ENCODE assay signal across 9 cellular contexts in genomic region chr1:117653732-117654484, GRCh38. TPM values are rescaled to one million over a fixed set of nuclear protein-coding genes. Genes with fewer than 3 reads are reported as not detected.
A peak's percentile ranks its signal among the peaks of the same experiment; 100 is the strongest.
DNase-seq lines count a peak whose midpoint lies in the region; ATAC-seq and TF ChIP-seq lines count a peak whose summit lies in the region.
"Had no signal": no experiment of that assay in that cellular context is flagged by ENCODE, and none has a peak within 500 bp of the region (broad histone marks: within the 10 kb centered on the region; RNA-seq: fewer than 3 reads in every experiment).

No MANE protein-coding gene starts in this region.

- no peak for DNase-seq in CD4-positive, alpha-beta T cell
- DNase-seq in MM.1S (peak; percentile 34), body of pancreas (no peak), NCI-H1048 (lab: John Stamatoyannopoulos, UW) (no peak), NCI-H2081 (lab: John Stamatoyannopoulos, UW) (no peak), NCI-H524 (lab: John Stamatoyannopoulos, UW) (no peak)

- no peak overlapping the region for H3K27ac ChIP-seq in CD4-positive, alpha-beta T cell (ENCODE audit: low read depth, low read length)
- peak overlapping the region; percentile 100 for H3K27ac ChIP-seq in MM.1S (ENCODE audit: low read length)
- peak overlapping the region in 3 of 4 donors; percentile 56 to 83 (median 74) for H3K27ac ChIP-seq in body of pancreas

- peaks cover 28% of the 10 kb centered on the region for H3K27me3 Mint-ChIP-seq in CD4-positive, alpha-beta T cell

- H4K20me1 ChIP-seq in MM.1S (ENCODE audit: insufficient read depth, low read length): no peaks in the 10 kb centered on the region

- H3K4me2 ChIP-seq in MM.1S (ENCODE audit: low read depth, low read length): peak overlapping the region; percentile 71

- peak overlapping the region; percentile 84 for H3K27ac Mint-ChIP-seq in CD4-positive, alpha-beta T cell

- no peaks in the 10 kb centered on the region for H3K9me3 ChIP-seq in CD4-positive, alpha-beta T cell (ENCODE audit: control insufficient read depth, low read length)
- H3K9me3 ChIP-seq in MM.1S (replicated peaks; ENCODE audit: insufficient read depth, low read length) (no peaks in the 10 kb centered on the region), body of pancreas (no peaks in the 10 kb centered on the region)

- POLR2A ChIA-PET in CD4-positive, alpha-beta T cell (lab: Charles Lee): interaction anchor here (0.7 to 8.5 kb wide), 5 partner anchors 8 to 119 kb away, joined by 3 to 130 read pairs (median 4); partner anchors contain the start of gene TENT5C

- no peak for TF ChIP-seq POLR2A in body of pancreas (IDR thresholded peaks at IDR 0.05)

- H3K36me3 Mint-ChIP-seq in CD4-positive, alpha-beta T cell (ENCODE audit: low read depth): no peaks in the 10 kb centered on the region

- ATAC-seq in CD4-positive, alpha-beta T cell (ENCODE audit: poor library complexity): no peak
- ATAC-seq in GM19467 (IDR thresholded peaks at IDR 0.05; ENCODE audit: unreplicated experiment): peak; percentile 8
- no peak for ATAC-seq in body of pancreas
- no peak for ATAC-seq in GM21423 (IDR thresholded peaks at IDR 0.05; ENCODE audit: unreplicated experiment)

- TF ChIP-seq CTCF in CD4-positive, alpha-beta T cell (IDR thresholded peaks at IDR 0.05): no peak
- no peak for TF ChIP-seq CTCF in MM.1S (IDR thresholded peaks at IDR 0.05; ENCODE audit: low read length)
- no peak for TF ChIP-seq CTCF in body of pancreas (IDR thresholded peaks at IDR 0.05)

- no peaks in the 10 kb centered on the region for H3K27me3 ChIP-seq in CD4-positive, alpha-beta T cell (ENCODE audit: control insufficient read depth, insufficient read depth, low read length)
- H3K27me3 ChIP-seq in MM.1S (replicated peaks; ENCODE audit: insufficient read depth, low read length): no peaks in the 10 kb centered on the region
- H3K27me3 ChIP-seq in body of pancreas: no peaks in the 10 kb centered on the region

- no peaks in the 10 kb centered on the region for H3K36me3 ChIP-seq in MM.1S (replicated peaks; ENCODE audit: insufficient read depth, low read length)
- no peaks in the 10 kb centered on the region for H3K36me3 ChIP-seq in body of pancreas (replicated peaks in 1 of 2; ENCODE audit: insufficient read depth in 1 of 2, low read depth in 2 of 2)

- peaks cover 56% of the 10 kb centered on the region for H3F3A ChIP-seq in MM.1S (ENCODE audit: insufficient read depth, low read length)

- H3K4me3 ChIP-seq in MM.1S (ENCODE audit: low read length) (no peak overlapping the region), body of pancreas (no peak overlapping the region)

- WGBS in body of pancreas, 2 donors: 57 to 58% methylated on average over 11 of the region's 11 CpGs

- H3K9me2 ChIP-seq in MM.1S (replicated peaks; ENCODE audit: insufficient read depth, low read length): no peaks in the 10 kb centered on the region

- peaks cover 49% of the 10 kb centered on the region for H3K79me2 ChIP-seq in MM.1S (ENCODE audit: low read length)

- H3K4me3 Mint-ChIP-seq in CD4-positive, alpha-beta T cell: peak overlapping the region; percentile 18

- H3K4me1 Mint-ChIP-seq in CD4-positive, alpha-beta T cell (ENCODE audit: low read depth): peaks cover 83% of the 10 kb centered on the region

- no peaks in the 10 kb centered on the region for H3K9me3 Mint-ChIP-seq in CD4-positive, alpha-beta T cell

- H2AFZ ChIP-seq in MM.1S (ENCODE audit: low read length): no peak overlapping the region

- H3K4me1 ChIP-seq in MM.1S (ENCODE audit: low read length) (peaks cover 78% of the 10 kb centered on the region), body of pancreas (peaks cover 39% of the 10 kb centered on the region)

- CTCF ChIA-PET in CD4-positive, alpha-beta T cell (lab: Charles Lee): interaction anchor here (0.6 to 9.2 kb wide), 5 partner anchors 11 to 119 kb away, joined by 3 to 63 read pairs (median 3); no protein-coding TSS in a partner anchor

- intact Hi-C loops in CD4-positive, alpha-beta T cell (cut with DNase I, micrococcal nuclease): loop anchor here in 1 of 2 experiments (1.0 kb wide), 1 partner anchor 10 kb away; no protein-coding TSS in a partner anchor
- intact Hi-C loops in body of pancreas (cut with DNase I): no loop called here

- H3K9ac ChIP-seq in MM.1S (ENCODE audit: low read length): peak overlapping the region; percentile 100

RNA-seq across cellular contexts. Expression of gene TENT5C, which starts 48.1 kb away (rescaled TPM):
- 100 to 1,000 TPM; 122 to 123 TPM for total RNA-seq in CD4-positive, alpha-beta T cell
- total RNA-seq in body of pancreas: 10 to 100 TPM; 30.0 to 39.7 TPM
- total RNA-seq: myocyte had no signal
